ENCODE assay signal across 16 cellular contexts in genomic region chr2:121873870-121874269, GRCh38.
A peak's percentile ranks its signal among the peaks of the same experiment; 100 is the strongest.
DNase-seq lines count a peak whose midpoint lies in the region; ATAC-seq, FAIRE-seq and TF ChIP-seq lines count a peak whose summit lies in the region.
"Had no signal": no experiment of that assay in that cellular context is flagged by ENCODE, and none has a peak within 500 bp of the region (broad histone marks: within the 10 kb centered on the region; RNA-seq: fewer than 3 reads in every experiment).

No MANE protein-coding gene starts in this region.

- no peaks in the 10 kb centered on the region for H4K20me1 ChIP-seq in HepG2 (ENCODE audit: insufficient read depth, low read length)
- no peaks in the 10 kb centered on the region for H4K20me1 ChIP-seq in H1 (replicated peaks in 1 of 2; ENCODE audit: control insufficient read depth in 1 of 2, insufficient read depth in 2 of 2, low read length in 2 of 2)
- no peaks in the 10 kb centered on the region for H4K20me1 ChIP-seq in neural progenitor cell (ENCODE audit: low read depth)
- H4K20me1 ChIP-seq: BLaER1 treated with 17β-estradiol and CSF1 and Interleukin-3, amounts not matched to agents 10 nM and 100 nM had no signal

- no peak overlapping the region for H2BK20ac ChIP-seq in H1 (ENCODE audit: low read length)

- H4K8ac ChIP-seq in H1 (ENCODE audit: extremely low read depth, insufficient read depth, low read length): no peak overlapping the region

- H3K79me2 ChIP-seq in HepG2 (ENCODE audit: insufficient read depth, low read length): no peaks in the 10 kb centered on the region
- H3K79me2 ChIP-seq in H1 (ENCODE audit: control insufficient read depth in 1 of 2, insufficient read depth in 2 of 2, low read length in 2 of 2): no peaks in the 10 kb centered on the region; a peak in 1 of 4 replicates
- no peaks in the 10 kb centered on the region for H3K79me2 ChIP-seq in neural progenitor cell (ENCODE audit: low read depth)

- intact Hi-C loops in HepG2 (cut with micrococcal nuclease; ENCODE audit: unreplicated experiment) (no loop called here), right lobe of liver (cut with DNase I) (no loop called here)
- intact Hi-C loops in activated T-helper 1 cell treated with anti-CD3 and anti-CD28 coated beads, Interleukin-12 subunit alpha, Interleukin-12 subunit beta, Interleukin-2, Interleukin-4 antibody, amounts not matched to agents 30 ng/mL and 10 ng/mL and 1 ng/mL, durations not matched to agents 14 hours and 24 hours and 36 hours (cut with micrococcal nuclease): no loop called here

- BruUV-seq in HepG2 (replicated peaks; lab: Mats Ljungman, UMichigan): no TSS peak

- H3K9me3 Mint-ChIP-seq in neural progenitor cell: peaks cover 12% of the 10 kb centered on the region
- H3K9me3 Mint-ChIP-seq in stimulated activated memory B cell treated with anti-CD40 and anti-IgM and Interleukin-4, amounts not matched to agents 10 μg/mL and 1 μg/mL and 100 μg/mL, for 72 hours: peaks cover 8% of the 10 kb centered on the region
- H3K9me3 Mint-ChIP-seq in activated T-helper 1 cell treated with anti-CD3 and anti-CD28 coated beads, Interleukin-12 subunit alpha, Interleukin-12 subunit beta, Interleukin-2, Interleukin-4 antibody, amounts not matched to agents 30 ng/mL and 10 ng/mL and 1 ng/mL, durations not matched to agents 14 hours and 24 hours and 36 hours: no peaks in the 10 kb centered on the region
- peaks cover 10% of the 10 kb centered on the region for H3K9me3 Mint-ChIP-seq in nephron progenitor cell
- H3K9me3 Mint-ChIP-seq: IgD-negative memory B cell had no signal

- H2BK12ac ChIP-seq in H1 (ENCODE audit: low read depth, low read length): no peak overlapping the region

- TF ChIP-seq EP300 in HepG2 (IDR thresholded peaks at IDR 0.05; ENCODE audit: low read depth in 2 of 2, low read length in 2 of 2): no peak
- no peak for TF ChIP-seq EP300 in HepG2 (CRISPR knock-in tag; IDR thresholded peaks at IDR 0.05; ENCODE audit: borderline replicate concordance)
- TF ChIP-seq EP300 in H1 (IDR thresholded peaks at IDR 0.05; ENCODE audit: borderline replicate concordance in 1 of 2, low read depth in 2 of 2, low read length in 2 of 2): no peak

- peaks cover 2% of the 10 kb centered on the region; the same call in 1 of the 2 replicates for H3K4me1 ChIP-seq in HepG2 (ENCODE audit: insufficient read depth, low read length)
- no peaks in the 10 kb centered on the region for H3K4me1 ChIP-seq in right lobe of liver
- peaks cover 0 to 2% (median 0%) of the 10 kb centered on the region in 4 experiments; a peak in 2 of 7 replicates for H3K4me1 ChIP-seq in H1 (replicated peaks in 1 of 4; ENCODE audit: control insufficient read depth in 3 of 4, insufficient read depth in 4 of 4, low read length in 3 of 4)
- H3K4me1 ChIP-seq in neural progenitor cell: peaks cover 44% of the 10 kb centered on the region
- H3K4me1 ChIP-seq: BLaER1 treated with 17β-estradiol and CSF1 and Interleukin-3, amounts not matched to agents 10 nM and 100 nM had no signal

- H3K36me3 Mint-ChIP-seq in neural progenitor cell: peaks cover 6% of the 10 kb centered on the region
- H3K36me3 Mint-ChIP-seq in stimulated activated memory B cell treated with anti-CD40 and anti-IgM and Interleukin-4, amounts not matched to agents 10 μg/mL and 1 μg/mL and 100 μg/mL, for 72 hours: no peaks in the 10 kb centered on the region
- H3K36me3 Mint-ChIP-seq in activated T-helper 1 cell treated with anti-CD3 and anti-CD28 coated beads, Interleukin-12 subunit alpha, Interleukin-12 subunit beta, Interleukin-2, Interleukin-4 antibody, amounts not matched to agents 30 ng/mL and 10 ng/mL and 1 ng/mL, durations not matched to agents 14 hours and 24 hours and 36 hours (ENCODE audit: low read depth): no peaks in the 10 kb centered on the region
- H3K36me3 Mint-ChIP-seq in nephron progenitor cell (ENCODE audit: low read depth): no peaks in the 10 kb centered on the region
- H3K36me3 Mint-ChIP-seq: CD4-positive, CD25-positive, alpha-beta regulatory T cell; IgD-negative memory B cell had no signal

- TF ChIP-seq RAD21 in HepG2 (CRISPR knock-in tag; IDR thresholded peaks at IDR 0.05): no peak
- TF ChIP-seq RAD21 in H1 (IDR thresholded peaks at IDR 0.05 in 1 of 2, conservative IDR thresholded peaks at IDR 0.05 in 1 of 2; ENCODE audit: low read depth in 2 of 2, low read length in 2 of 2): 0 out of 4 replicates have a peak, but pooled peaks of 1 of the 2 experiments have one; percentile 7

- TF ChIP-seq POLR2A in HepG2 (IDR thresholded peaks at IDR 0.05; ENCODE audit: insufficient read depth in 1 of 2, low read depth in 2 of 2, low read length in 2 of 2) (no peak), right lobe of liver (IDR thresholded peaks at IDR 0.05) (no peak), H1 (IDR thresholded peaks at IDR 0.05; ENCODE audit: control extremely low read depth in 1 of 2, low read depth in 2 of 2, low read length in 2 of 2) (no peak)

- CTCF ChIA-PET in HepG2 (lab: Yijun Ruan, JAX; ENCODE audit: low intra/inter-chr PET ratio, low total read pairs) (no interaction called here), H1 (lab: Charles Lee; ENCODE audit: partially characterized antibody) (no interaction called here)

- no peak overlapping the region for H3K9ac ChIP-seq in HepG2 (ENCODE audit: insufficient read depth, low read depth, low read length)
- H3K9ac ChIP-seq in H1 (replicated peaks in 1 of 4; ENCODE audit: extremely low read depth in 1 of 4, low read depth in 3 of 4, low read length in 3 of 4): no peak overlapping the region
- no peak overlapping the region for H3K9ac ChIP-seq in neural progenitor cell
- H3K9ac ChIP-seq: BLaER1 treated with 17β-estradiol and CSF1 and Interleukin-3, amounts not matched to agents 10 nM and 100 nM had no signal

- H3K27me3 Mint-ChIP-seq in neural progenitor cell (ENCODE audit: insufficient read depth, low read depth): peaks cover 13% of the 10 kb centered on the region
- H3K27me3 Mint-ChIP-seq in stimulated activated memory B cell treated with anti-CD40 and anti-IgM and Interleukin-4, amounts not matched to agents 10 μg/mL and 1 μg/mL and 100 μg/mL, for 72 hours: peaks cover 9% of the 10 kb centered on the region
- H3K27me3 Mint-ChIP-seq in activated T-helper 1 cell treated with anti-CD3 and anti-CD28 coated beads, Interleukin-12 subunit alpha, Interleukin-12 subunit beta, Interleukin-2, Interleukin-4 antibody, amounts not matched to agents 30 ng/mL and 10 ng/mL and 1 ng/mL, durations not matched to agents 14 hours and 24 hours and 36 hours (ENCODE audit: insufficient read depth): no peaks in the 10 kb centered on the region
- peaks cover 6% of the 10 kb centered on the region for H3K27me3 Mint-ChIP-seq in nephron progenitor cell (ENCODE audit: low read depth, poor library complexity)

- no peak overlapping the region for H4K91ac ChIP-seq in H1 (replicated peaks; ENCODE audit: insufficient read length, low read length)

- H2AFZ ChIP-seq in HepG2 (ENCODE audit: low read length) (no peak overlapping the region), H1 (ENCODE audit: low read length) (peak overlapping the region; percentile 79; the same call in 1 of the 2 replicates), neural progenitor cell (replicated peaks) (no peak overlapping the region)

- H3K4me3 ChIP-seq in HepG2 (replicated peaks in 1 of 3; ENCODE audit: insufficient read depth in 1 of 3, low read depth in 2 of 3, low read length in 3 of 3) (no peak overlapping the region), right lobe of liver (no peak overlapping the region), H1 (ENCODE audit: extremely low read depth in 1 of 4, insufficient read depth in 2 of 4, low read depth in 3 of 4, low read length in 4 of 4) (no peak overlapping the region), neural progenitor cell (peak overlapping the region; percentile 9)
- H3K4me3 ChIP-seq: BLaER1 treated with 17β-estradiol and CSF1 and Interleukin-3, amounts not matched to agents 10 nM and 100 nM; GM12878 had no signal

- H2AK5ac ChIP-seq in H1 (ENCODE audit: low read depth, low read length): no peak overlapping the region

- H3F3A ChIP-seq in neural progenitor cell (ENCODE audit: low read depth): peaks cover 34% of the 10 kb centered on the region

- no peak overlapping the region for H2BK5ac ChIP-seq in H1 (ENCODE audit: low read depth, low read length)

- H3K4me3 Mint-ChIP-seq in neural progenitor cell (peak overlapping the region; percentile 54), nephron progenitor cell (no peak overlapping the region)
- no peak overlapping the region for H3K4me3 Mint-ChIP-seq in stimulated activated memory B cell treated with anti-CD40 and anti-IgM and Interleukin-4, amounts not matched to agents 10 μg/mL and 1 μg/mL and 100 μg/mL, for 72 hours
- H3K4me3 Mint-ChIP-seq in activated T-helper 1 cell treated with anti-CD3 and anti-CD28 coated beads, Interleukin-12 subunit alpha, Interleukin-12 subunit beta, Interleukin-2, Interleukin-4 antibody, amounts not matched to agents 30 ng/mL and 10 ng/mL and 1 ng/mL, durations not matched to agents 14 hours and 24 hours and 36 hours: no peak overlapping the region
- H3K4me3 Mint-ChIP-seq: CD4-positive, CD25-positive, alpha-beta regulatory T cell; IgD-negative memory B cell had no signal

- no peak overlapping the region for H3K18ac ChIP-seq in H1 (ENCODE audit: extremely low read depth, low read length)

- FAIRE-seq in HepG2 (lab: Jason Lieb, UNC) (no peak), H1 (lab: Jason Lieb, UNC) (no peak)
- FAIRE-seq: GM12878 had no signal

- peaks cover 0 to 10% of the 10 kb centered on the region in 2 experiments; a peak in 2 of 5 replicates for H3K27me3 ChIP-seq in HepG2 (ENCODE audit: control insufficient read depth in 1 of 2, insufficient read depth in 2 of 2, low read length in 2 of 2)
- H3K27me3 ChIP-seq in right lobe of liver: no peaks in the 10 kb centered on the region
- H3K27me3 ChIP-seq in H1 (replicated peaks in 1 of 4; ENCODE audit: control insufficient read depth in 3 of 4, extremely low read depth in 1 of 4, insufficient read depth in 3 of 4, low read length in 3 of 4): no peaks in the 10 kb centered on the region
- no peaks in the 10 kb centered on the region for H3K27me3 ChIP-seq in neural progenitor cell
- H3K27me3 ChIP-seq: BLaER1 treated with 17β-estradiol and CSF1 and Interleukin-3, amounts not matched to agents 10 nM and 100 nM had no signal

- in situ Hi-C loops in HepG2 (cut with HindIII; ENCODE audit: extremely low pct_ligation_motif_present, low pct_unique_long_range_greater_than_20kb): no loop called here

- H3K23me2 ChIP-seq in H1 (ENCODE audit: low read depth, low read length): no peaks in the 10 kb centered on the region

- no peak overlapping the region for H3K27ac ChIP-seq in HepG2 (ENCODE audit: extremely low read length, insufficient read depth, low read length)
- H3K27ac ChIP-seq in right lobe of liver: no peak overlapping the region
- H3K27ac ChIP-seq in H1 (ENCODE audit: low read depth, low read length): no peak overlapping the region
- peak overlapping the region; percentile 75 for H3K27ac ChIP-seq in neural progenitor cell
- H3K27ac ChIP-seq: BLaER1 treated with 17β-estradiol and CSF1 and Interleukin-3, amounts not matched to agents 10 nM and 100 nM had no signal

- H3K23ac ChIP-seq in H1 (ENCODE audit: insufficient read length): no peak overlapping the region

- peaks cover 50% of the 10 kb centered on the region for H3K4me1 Mint-ChIP-seq in neural progenitor cell
- no peaks in the 10 kb centered on the region for H3K4me1 Mint-ChIP-seq in stimulated activated memory B cell treated with anti-CD40 and anti-IgM and Interleukin-4, amounts not matched to agents 10 μg/mL and 1 μg/mL and 100 μg/mL, for 72 hours
- no peaks in the 10 kb centered on the region for H3K4me1 Mint-ChIP-seq in activated T-helper 1 cell treated with anti-CD3 and anti-CD28 coated beads, Interleukin-12 subunit alpha, Interleukin-12 subunit beta, Interleukin-2, Interleukin-4 antibody, amounts not matched to agents 30 ng/mL and 10 ng/mL and 1 ng/mL, durations not matched to agents 14 hours and 24 hours and 36 hours (ENCODE audit: low read depth)
- peaks cover 18% of the 10 kb centered on the region for H3K4me1 Mint-ChIP-seq in nephron progenitor cell
- H3K4me1 Mint-ChIP-seq: CD4-positive, CD25-positive, alpha-beta regulatory T cell; IgD-negative memory B cell had no signal

- DNase-seq in HepG2 (ENCODE audit: low spot score) (no peak), right lobe of liver (no peak), H1 (ENCODE audit: low read depth in 1 of 2, low spot score in 2 of 2) (no peak), neural progenitor cell (ENCODE audit: low spot score) (peak; percentile 88), T-helper 2 cell (no peak), nephron progenitor cell (no peak)
- DNase-seq in activated T-helper 1 cell treated with anti-CD3 and anti-CD28 coated beads, Interleukin-12 subunit alpha, Interleukin-12 subunit beta, Interleukin-2, Interleukin-4 antibody, amounts not matched to agents 30 ng/mL and 10 ng/mL and 1 ng/mL, durations not matched to agents 14 hours and 24 hours and 36 hours (ENCODE audit: low spot score): no peak
- DNase-seq: ACHN; Calu3; CD4-positive, CD25-positive, alpha-beta regulatory T cell; DMS 273 treated with DMSO at 0.1 percent for 48 hours had no signal

- H2BK15ac ChIP-seq in H1 (ENCODE audit: low read length): no peak overlapping the region

- no peak overlapping the region for H3K4me2 ChIP-seq in HepG2 (ENCODE audit: low read depth, low read length)
- no peak overlapping the region for H3K4me2 ChIP-seq in H1 (ENCODE audit: insufficient read depth in 1 of 2, low read depth in 2 of 2, low read length in 2 of 2)
- peak overlapping the region; percentile 66 for H3K4me2 ChIP-seq in neural progenitor cell
- H3K4me2 ChIP-seq: BLaER1 treated with 17β-estradiol and CSF1 and Interleukin-3, amounts not matched to agents 10 nM and 100 nM had no signal

- POLR2A ChIA-PET in HepG2 (lab: Yijun Ruan, JAX) (no interaction called here), H1 (lab: Charles Lee; ENCODE audit: partially characterized antibody) (no interaction called here)

- H3K27ac Mint-ChIP-seq in neural progenitor cell: peak overlapping the region; percentile 92
- H3K27ac Mint-ChIP-seq in stimulated activated memory B cell treated with anti-CD40 and anti-IgM and Interleukin-4, amounts not matched to agents 10 μg/mL and 1 μg/mL and 100 μg/mL, for 72 hours: no peak overlapping the region
- H3K27ac Mint-ChIP-seq in activated T-helper 1 cell treated with anti-CD3 and anti-CD28 coated beads, Interleukin-12 subunit alpha, Interleukin-12 subunit beta, Interleukin-2, Interleukin-4 antibody, amounts not matched to agents 30 ng/mL and 10 ng/mL and 1 ng/mL, durations not matched to agents 14 hours and 24 hours and 36 hours: no peak overlapping the region
- H3K27ac Mint-ChIP-seq in nephron progenitor cell: no peak overlapping the region
- H3K27ac Mint-ChIP-seq: CD4-positive, CD25-positive, alpha-beta regulatory T cell; IgD-negative memory B cell had no signal

- no peak overlapping the region for H4K5ac ChIP-seq in H1 (ENCODE audit: insufficient read length, low read depth, low read length)

- H3K14ac ChIP-seq in H1 (ENCODE audit: insufficient read length): no peak overlapping the region

- ATAC-seq in HepG2 (0 out of 3 replicates have a peak, but pooled peaks have one; percentile 32), right lobe of liver (no peak)
- ATAC-seq in stimulated activated memory B cell treated with anti-CD40 and anti-IgM and Interleukin-4, amounts not matched to agents 10 μg/mL and 1 μg/mL and 100 μg/mL, for 72 hours: peak; percentile 25
- ATAC-seq: GM12878, HCT116 had no signal

- WGBS in HepG2 (ENCODE audit: low lambda C conversion rate): 14% methylated on average over 7 of the region's 7 CpGs
- WGBS in right lobe of liver (ENCODE audit: insufficient coverage, low coverage, low lambda C conversion rate, missing lambda C conversion rate): 61% methylated on average over 7 of the region's 7 CpGs
- 83% methylated on average over 7 of the region's 7 CpGs; no CpG with 5 or more reads in 1 of the 2 experiments for WGBS in H1 (ENCODE audit: extremely low coverage in 1 of 2, insufficient coverage in 1 of 2, insufficient read length in 1 of 2, insufficient replicate concordance in 2 of 2, low coverage in 1 of 2, low lambda C conversion rate in 2 of 2, missing lambda C conversion rate in 1 of 2), 2 experiments

- TF ChIP-seq CTCF in HepG2 (CRISPR knock-in tag; IDR thresholded peaks at IDR 0.05) (no peak), right lobe of liver (IDR thresholded peaks at IDR 0.05) (no peak), H1 (IDR thresholded peaks at IDR 0.05; ENCODE audit: control extremely low read depth in 1 of 3, insufficient read depth in 1 of 3, low read depth in 1 of 3, low read length in 3 of 3) (no peak), neural progenitor cell (IDR thresholded peaks at IDR 0.05) (no peak), nephron progenitor cell (IDR thresholded peaks at IDR 0.05) (no peak)

- no peak overlapping the region for H3K56ac ChIP-seq in H1 (replicated peaks; ENCODE audit: insufficient read length, low read depth, low read length)

- H3K9me3 ChIP-seq in HepG2 (ENCODE audit: low read length): no peaks in the 10 kb centered on the region
- no peaks in the 10 kb centered on the region for H3K9me3 ChIP-seq in right lobe of liver
- H3K9me3 ChIP-seq in H1 (ENCODE audit: insufficient read depth in 2 of 2, low read depth in 1 of 2, low read length in 1 of 2): no peaks in the 10 kb centered on the region
- H3K9me3 ChIP-seq in neural progenitor cell (ENCODE audit: low read depth): no peaks in the 10 kb centered on the region

- no peak overlapping the region for H2BK120ac ChIP-seq in H1 (replicated peaks; ENCODE audit: low read depth, low read length)

- H3K79me1 ChIP-seq in H1 (ENCODE audit: low read depth, low read length): no peaks in the 10 kb centered on the region

- no peak overlapping the region for H3K4ac ChIP-seq in H1 (replicated peaks; ENCODE audit: insufficient read length, low read depth, low read length)

- H3K36me3 ChIP-seq in HepG2 (replicated peaks in 1 of 2; ENCODE audit: control insufficient read depth in 1 of 2, insufficient read depth in 2 of 2, low read length in 2 of 2) (no peaks in the 10 kb centered on the region), right lobe of liver (no peaks in the 10 kb centered on the region), H1 (ENCODE audit: control insufficient read depth in 2 of 4, insufficient read depth in 4 of 4, low read length in 3 of 4) (no peaks in the 10 kb centered on the region), neural progenitor cell (no peaks in the 10 kb centered on the region)
- H3K36me3 ChIP-seq: BLaER1 treated with 17β-estradiol and CSF1 and Interleukin-3, amounts not matched to agents 10 nM and 100 nM had no signal

Comparison
In these comparisons a context has a peak if more than half of its experiments do, and no peak if none do; other contexts are left out.
1. ATAC-seq: peak in HepG2 (single experiment) and stimulated activated memory B cell treated with anti-CD40 and anti-IgM and Interleukin-4, amounts not matched to agents 10 μg/mL and 1 μg/mL and 100 μg/mL, for 72 hours (single experiment); none in right lobe of liver (0 of 4).